Comparison of ENCODE assay signal across 20 cellular contexts in genomic region chr17:49894761-49895160, GRCh38. TPM values are rescaled to one million over a fixed set of nuclear protein-coding genes. Genes with fewer than 3 reads are reported as not detected.
A peak's percentile ranks its signal among the peaks of the same experiment; 100 is the strongest.
DNase-seq lines count a peak whose midpoint lies in the region; ATAC-seq and TF ChIP-seq lines count a peak whose summit lies in the region.
"Had no signal": no experiment of that assay in that cellular context is flagged by ENCODE, and none has a peak within 500 bp of the region (broad histone marks: within the 10 kb centered on the region; RNA-seq: fewer than 3 reads in every experiment).

No MANE protein-coding gene starts in this region.

- H3K4me1 ChIP-seq in Caco-2 (peaks cover 85% of the 10 kb centered on the region), esophagus squamous epithelium (peaks cover 12 to 60% (median 19%) of the 10 kb centered on the region in 3 donors), trophoblast cell (ENCODE audit: control insufficient read depth in 1 of 2, insufficient read depth in 2 of 2, low read length in 2 of 2) (peaks cover 33 to 46% of the 10 kb centered on the region in 2 experiments), BE2C (no peaks in the 10 kb centered on the region)
- H3K4me1 ChIP-seq: HAP-1 had no signal

- H4K91ac ChIP-seq in trophoblast cell (ENCODE audit: low read depth, low read length), result peak overlapping the region; percentile 81

- POLR2A ChIA-PET in Caco-2 (lab: Charles Lee), result no interaction called here
- POLR2A ChIA-PET in MCF 10A (lab: Yijun Ruan, JAX), result interaction anchor here (0.8 to 1.6 kb wide), 2 partner anchors 10 to 106 kb away, joined by 3 to 4 read pairs; no protein-coding TSS in a partner anchor

- H3K36me3 Mint-ChIP-seq in Caco-2 (ENCODE audit: insufficient read depth, unreplicated experiment) (no peaks in the 10 kb centered on the region), MCF 10A (ENCODE audit: insufficient read depth, unreplicated experiment) (no peaks in the 10 kb centered on the region)
- H3K36me3 Mint-ChIP-seq: IgD-negative memory B cell had no signal

- H3K27ac ChIP-seq in esophagus squamous epithelium (peak overlapping the region; percentile 34 to 84 (median 79)), trophoblast cell (ENCODE audit: low read depth, low read length) (no peak overlapping the region)
- H3K27ac ChIP-seq: C4-2B had no signal

- no peak overlapping the region for H3K4me2 ChIP-seq in trophoblast cell (ENCODE audit: low read length)

- H3K27ac Mint-ChIP-seq in Caco-2 (ENCODE audit: unreplicated experiment) (peak overlapping the region; percentile 63), MCF 10A (ENCODE audit: low read depth, unreplicated experiment) (peak overlapping the region; percentile 13)
- H3K27ac Mint-ChIP-seq: IgD-negative memory B cell had no signal

- peak overlapping the region; percentile 58 for H2BK12ac ChIP-seq in trophoblast cell (ENCODE audit: low read length)

- CTCF ChIA-PET in Caco-2 (lab: Charles Lee) (interaction anchor here (1.2 to 2.1 kb wide), 3 partner anchors 9 to 275 kb away, joined by 3 to 6 read pairs (median 5); no protein-coding TSS in a partner anchor), MCF 10A (lab: Yijun Ruan, JAX) (interaction anchor here (0.6 to 1.3 kb wide), 3 partner anchors 14 to 102 kb away, joined by 3 to 8 read pairs (median 3); no protein-coding TSS in a partner anchor)

- 52% methylated on average over 10 of the region's 10 CpGs; no CpG with 5 or more reads in 1 of the 2 donors for WGBS in esophagus squamous epithelium, 2 donors
- no CpG with 5 or more reads among the region's 10 CpGs for WGBS in trophoblast cell (ENCODE audit: extremely low coverage, insufficient coverage, insufficient read length)

- peak overlapping the region; percentile 29 for H4K8ac ChIP-seq in trophoblast cell (ENCODE audit: low read depth, low read length)

- no peaks in the 10 kb centered on the region for H3K36me3 ChIP-seq in Caco-2 (ENCODE audit: control insufficient read depth, insufficient read depth, low read length)
- no peaks in the 10 kb centered on the region for H3K36me3 ChIP-seq in esophagus squamous epithelium
- H3K36me3 ChIP-seq in trophoblast cell (ENCODE audit: control insufficient read depth in 1 of 2, insufficient read depth in 2 of 2, low read length in 2 of 2), result no peaks in the 10 kb centered on the region
- no peaks in the 10 kb centered on the region for H3K36me3 ChIP-seq in BE2C
- H3K36me3 ChIP-seq: HAP-1 had no signal

- H3K4me1 Mint-ChIP-seq in Caco-2 (ENCODE audit: low read depth, unreplicated experiment) (peaks cover 73% of the 10 kb centered on the region), MCF 10A (ENCODE audit: insufficient read depth, unreplicated experiment) (peaks cover 6% of the 10 kb centered on the region)
- H3K4me1 Mint-ChIP-seq: IgD-negative memory B cell had no signal

- TF ChIP-seq CTCF in Caco-2 (IDR thresholded peaks at IDR 0.05; ENCODE audit: insufficient read depth in 1 of 2, low read depth in 1 of 2, low read length in 1 of 2, severe bottlenecking in 1 of 2, unreplicated experiment in 1 of 2) (no peak), MCF 10A (IDR thresholded peaks at IDR 0.05; ENCODE audit: unreplicated experiment) (no peak), esophagus squamous epithelium (IDR thresholded peaks at IDR 0.05) (peak in 1 of 6 experiments; percentile 5), BE2C (IDR thresholded peaks at IDR 0.05; ENCODE audit: low read depth, low read length) (no peak)

- peak overlapping the region; percentile 30 for H3K18ac ChIP-seq in trophoblast cell (ENCODE audit: low read length)

- H3K27me3 ChIP-seq in Caco-2 (replicated peaks; ENCODE audit: control insufficient read depth, insufficient read depth, low read length), result no peaks in the 10 kb centered on the region
- peaks cover 0 to 61% (median 0%) of the 10 kb centered on the region in 4 donors for H3K27me3 ChIP-seq in esophagus squamous epithelium
- H3K27me3 ChIP-seq in trophoblast cell (ENCODE audit: insufficient read depth, low read length), result no peaks in the 10 kb centered on the region
- H3K27me3 ChIP-seq in BE2C, result peaks cover 9% of the 10 kb centered on the region

- H2AK5ac ChIP-seq in trophoblast cell (ENCODE audit: low read length), result peak overlapping the region; percentile 84

- H3K4me3 ChIP-seq in Caco-2 (ENCODE audit: low read depth, low read length) (no peak overlapping the region), esophagus squamous epithelium (no peak overlapping the region), trophoblast cell (ENCODE audit: low read depth, low read length) (no peak overlapping the region), BE2C (ENCODE audit: low read depth, low read length) (no peak overlapping the region)
- H3K4me3 ChIP-seq: HAP-1 had no signal

- peak overlapping the region; percentile 54 for H2BK120ac ChIP-seq in trophoblast cell (ENCODE audit: insufficient read depth, low read length, poor library complexity)

- no peak overlapping the region for H3K9ac ChIP-seq in trophoblast cell (ENCODE audit: low read length)

- H3K14ac ChIP-seq in trophoblast cell (ENCODE audit: low read length), result peak overlapping the region; percentile 71

- H3K4me3 Mint-ChIP-seq in Caco-2 (ENCODE audit: unreplicated experiment) (no peak overlapping the region), MCF 10A (ENCODE audit: unreplicated experiment) (no peak overlapping the region)

- BruUV-seq in Caco-2 (replicated peaks; lab: Mats Ljungman, UMichigan) (no TSS peak), MCF 10A (replicated peaks; lab: Mats Ljungman, UMichigan) (no TSS peak)

- H2BK5ac ChIP-seq in trophoblast cell (ENCODE audit: low read depth, low read length, poor library complexity), result no peak overlapping the region

- H3K23ac ChIP-seq in trophoblast cell (ENCODE audit: low read length), result no peak overlapping the region

- H3K79me1 ChIP-seq in trophoblast cell (ENCODE audit: low read length), result peaks cover 38% of the 10 kb centered on the region

- H3K79me2 ChIP-seq in trophoblast cell (ENCODE audit: control insufficient read depth, insufficient read depth, low read length, poor library complexity), result peaks cover 3% of the 10 kb centered on the region

- H3K9me3 ChIP-seq in Caco-2 (no peaks in the 10 kb centered on the region), esophagus squamous epithelium (no peaks in the 10 kb centered on the region), trophoblast cell (ENCODE audit: insufficient read depth, low read depth, low read length) (no peaks in the 10 kb centered on the region), BE2C (no peaks in the 10 kb centered on the region)
- H3K9me3 ChIP-seq: HAP-1 had no signal

- H3K4ac ChIP-seq in trophoblast cell (ENCODE audit: low read depth, low read length), result no peak overlapping the region

- H2AFZ ChIP-seq in trophoblast cell (ENCODE audit: insufficient read depth, low read length, poor library complexity), result peak overlapping the region; percentile 66

- no peak for DNase-seq in Caco-2
- peak; percentile 34 for DNase-seq in MCF 10A (ENCODE audit: unreplicated experiment)
- no peak for DNase-seq in esophagus squamous epithelium (lab: John Stamatoyannopoulos, UW)
- DNase-seq in trophoblast cell, result no peak
- DNase-seq in stimulated activated naive CD4-positive, alpha-beta T cell (lab: John Stamatoyannopoulos, UW), result no peak
- no peak for DNase-seq in BE2C
- DNase-seq in NCI-H748 treated with DMSO at 0.1 percent for 48 hours (lab: John Stamatoyannopoulos, UW), result no peak
- DNase-seq: 8988T, COR-L47, DMS53, NCI-H1417, NCI-H1930, NCI-H2171 treated with DMSO at 0.1 percent for 48 hours, NCI-H510A, Right ventricle myocardium superior had no signal

- TF ChIP-seq POLR2A in esophagus squamous epithelium (IDR thresholded peaks at IDR 0.05), result no peak

- no peak overlapping the region for H4K12ac ChIP-seq in trophoblast cell (ENCODE audit: low read depth, low read length)

- intact Hi-C loops in Caco-2 (cut with micrococcal nuclease; ENCODE audit: unreplicated experiment), result no loop called here
- intact Hi-C loops in MCF 10A (cut with micrococcal nuclease), result no loop called here
- intact Hi-C loops in esophagus squamous epithelium (cut with DNase I), result no loop called here

- H3K27me3 Mint-ChIP-seq in Caco-2 (ENCODE audit: insufficient read depth, unreplicated experiment) (no peaks in the 10 kb centered on the region), MCF 10A (ENCODE audit: insufficient read depth, unreplicated experiment) (no peaks in the 10 kb centered on the region)

- ATAC-seq in HG02642 (IDR thresholded peaks at IDR 0.05; ENCODE audit: poor library complexity, unreplicated experiment), result no peak

- no peaks in the 10 kb centered on the region for H3K9me3 Mint-ChIP-seq in Caco-2 (ENCODE audit: unreplicated experiment)
- H3K9me3 Mint-ChIP-seq in MCF 10A (ENCODE audit: unreplicated experiment), result no peaks in the 10 kb centered on the region

RNA-seq across cellular contexts. Expression of gene TAC4, which starts 46.9 kb away (rescaled TPM):
- total RNA-seq in Caco-2 (2022) (10.8 and 17.1 TPM in 2 replicates), MCF 10A (2022) (not detected in 2 replicates), esophagus squamous epithelium (not detected)
- 0.34 and 0.93 TPM in 2 replicates for polyA plus RNA-seq in trophoblast cell (2013)
- polyA plus RNA-seq in BE2C (2012; ENCODE audit: insufficient read depth, insufficient read length, low read depth), result not detected
- total RNA-seq: LHCN-M2, Right ventricle myocardium superior had no signal
- polyA plus RNA-seq: IgD-negative memory B cell had no signal

Comparison
In these comparisons a context has a peak if more than half of its experiments do, and no peak if none do; other contexts are left out.
1. RNA of gene TAC4, which starts 46.9 kb away (total RNA-seq): 10.8 to 17.1 TPM in Caco-2; not detected in MCF 10A and not detected in esophagus squamous epithelium; every median in the first group is over 10 times any median in the second.